ENCODE assay signal across 18 cellular contexts in genomic region chr17:45367216-45367615, GRCh38.
"Had no signal": no experiment of that assay in that cellular context is flagged by ENCODE, and none has a peak within 500 bp of the region (broad histone marks: within the 10 kb centered on the region; RNA-seq: fewer than 3 reads in every experiment).

No MANE protein-coding gene starts in this region.

- H3K27ac ChIP-seq: epithelial cell of prostate, heart right ventricle, neutrophil, right atrium auricular region had no signal

- DNase-seq: activated CD4-positive, alpha-beta T cell treated with anti-CD3 and anti-CD28 coated beads for 48 hours; activated CD8-positive, alpha-beta T cell treated with anti-CD3 and anti-CD28 coated beads for 36 hours; activated naive CD4-positive, alpha-beta T cell treated with anti-CD3 and anti-CD28 coated beads for 36 hours; activated naive CD8-positive, alpha-beta T cell treated with anti-CD3 and anti-CD28 coated beads, Interleukin-2, amount 50 U/mL, for 24 hours; effector memory CD8-positive, alpha-beta T cell; heart right ventricle; left cardiac atrium; mucosa of descending colon; naive thymus-derived CD4-positive, alpha-beta T cell; small intestine; stimulated activated CD4-positive, alpha-beta T cell treated with anti-CD3 and anti-CD28 coated beads, Interleukin-4, amount 100 ng/mL, for 24 hours; stimulated activated naive CD4-positive, alpha-beta T cell; T-helper 17 cell had no signal

- ATAC-seq: activated CD8-positive, alpha-beta T cell treated with anti-CD3 and anti-CD28 coated beads for 36 hours; activated naive CD8-positive, alpha-beta T cell treated with anti-CD3 and anti-CD28 coated beads, Interleukin-2, amount 50 U/mL, for 24 hours; effector memory CD8-positive, alpha-beta T cell; heart right ventricle; left cardiac atrium; mucosa of descending colon; naive thymus-derived CD4-positive, alpha-beta T cell; T-helper 17 cell had no signal

- H3K4me3 ChIP-seq: heart right ventricle, mucosa of descending colon, right atrium auricular region had no signal

- H3K27me3 ChIP-seq: right atrium auricular region had no signal

- H3K9me3 Mint-ChIP-seq: activated naive CD8-positive, alpha-beta T cell treated with anti-CD3 and anti-CD28 coated beads, Interleukin-2, amount 50 U/mL, for 24 hours; effector memory CD8-positive, alpha-beta T cell; type B pancreatic cell had no signal

- H3K27ac Mint-ChIP-seq: activated CD8-positive, alpha-beta T cell treated with anti-CD3 and anti-CD28 coated beads for 36 hours; activated naive CD4-positive, alpha-beta T cell treated with anti-CD3 and anti-CD28 coated beads for 36 hours; activated naive CD8-positive, alpha-beta T cell treated with anti-CD3 and anti-CD28 coated beads, Interleukin-2, amount 50 U/mL, for 24 hours; activated T-helper 2 cell treated with anti-CD3 and anti-CD28 coated beads, Interferon-gamma antibody, Interleukin-2, Interleukin-4, amounts not matched to agents 10 μg/mL and 5 μg/mL and 100 μg/mL, durations not matched to agents 14 hours and 24 hours and 36 hours; naive thymus-derived CD4-positive, alpha-beta T cell; T-helper 17 cell; type B pancreatic cell had no signal

- H3K36me3 Mint-ChIP-seq: naive thymus-derived CD4-positive, alpha-beta T cell; type B pancreatic cell had no signal

- H3K36me3 ChIP-seq: heart right ventricle, neutrophil, right atrium auricular region had no signal

- H3K4me3 Mint-ChIP-seq: activated CD8-positive, alpha-beta T cell treated with anti-CD3 and anti-CD28 coated beads for 36 hours; activated naive CD4-positive, alpha-beta T cell treated with anti-CD3 and anti-CD28 coated beads for 36 hours; activated naive CD8-positive, alpha-beta T cell treated with anti-CD3 and anti-CD28 coated beads, Interleukin-2, amount 50 U/mL, for 24 hours; effector memory CD8-positive, alpha-beta T cell; naive thymus-derived CD4-positive, alpha-beta T cell; T-helper 17 cell; type B pancreatic cell had no signal

- H3K9me3 ChIP-seq: heart right ventricle, mucosa of descending colon, neutrophil, right atrium auricular region had no signal
